ENCODE assay signal across 18 cellular contexts in genomic region chr6:28777147-28777461, GRCh38.
"Had no signal": no experiment of that assay in that cellular context is flagged by ENCODE, and none has a peak within 500 bp of the region (broad histone marks: within the 10 kb centered on the region; RNA-seq: fewer than 3 reads in every experiment).

No MANE protein-coding gene starts in this region.

- H3K9me3 ChIP-seq: left ventricle myocardium inferior had no signal

- H3K4me1 ChIP-seq: left ventricle myocardium inferior had no signal

- H3K27ac Mint-ChIP-seq: activated naive CD8-positive, alpha-beta T cell treated with anti-CD3 and anti-CD28 coated beads, Interleukin-2, amount 10 ng/mL, durations not matched to agents 7 days and 5 days; activated T-helper 1 cell treated with anti-CD3 and anti-CD28 coated beads, Interleukin-12 subunit alpha, Interleukin-12 subunit beta, Interleukin-2, Interleukin-4 antibody, amounts not matched to agents 30 ng/mL and 10 ng/mL and 1 ng/mL, durations not matched to agents 14 hours and 24 hours and 36 hours; brain; T-helper 2 cell treated with Interferon-gamma antibody and Interleukin-4, amounts not matched to agents 5 μg/mL and 100 μg/mL, for 36 hours had no signal

- H3K4me3 ChIP-seq: left ventricle myocardium inferior had no signal

- H3K36me3 ChIP-seq: left ventricle myocardium inferior had no signal

- H3K27ac ChIP-seq: epithelial cell of prostate, left ventricle myocardium inferior had no signal

- H3K9me3 Mint-ChIP-seq: T-helper 2 cell treated with Interferon-gamma antibody and Interleukin-4, amounts not matched to agents 5 μg/mL and 100 μg/mL, for 36 hours had no signal

- DNase-seq: activated naive CD8-positive, alpha-beta T cell treated with anti-CD3 and anti-CD28 coated beads, Interleukin-2, amount 10 ng/mL, durations not matched to agents 7 days and 5 days; central memory CD4-positive, alpha-beta T cell; cortex of kidney; effector memory CD4-positive, alpha-beta T cell; head of caudate nucleus; kidney; left ventricle myocardium inferior; naive thymus-derived CD8-positive, alpha-beta T cell; nucleus accumbens; posterior cingulate gyrus; stimulated activated CD4-positive, alpha-beta T cell treated with anti-CD3 and anti-CD28 coated beads, Interleukin-2, amount 100 ng/mL, for 48 hours; stimulated activated naive CD4-positive, alpha-beta T cell treated with Interleukin-2 at 50 U/mL for 16 hours; trophoblast cell had no signal

- H3K36me3 Mint-ChIP-seq: brain had no signal

- H3K4me3 Mint-ChIP-seq: activated naive CD8-positive, alpha-beta T cell treated with anti-CD3 and anti-CD28 coated beads, Interleukin-2, amount 10 ng/mL, durations not matched to agents 7 days and 5 days; activated T-helper 1 cell treated with anti-CD3 and anti-CD28 coated beads, Interleukin-12 subunit alpha, Interleukin-12 subunit beta, Interleukin-2, Interleukin-4 antibody, amounts not matched to agents 30 ng/mL and 10 ng/mL and 1 ng/mL, durations not matched to agents 14 hours and 24 hours and 36 hours; brain; T-helper 2 cell treated with Interferon-gamma antibody and Interleukin-4, amounts not matched to agents 5 μg/mL and 100 μg/mL, for 36 hours had no signal

- ATAC-seq: activated CD4-positive, CD25-positive, alpha-beta regulatory T cell treated with anti-CD3 and anti-CD28 coated beads, Interleukin-2, amount 50 U/mL, for 24 hours; naive thymus-derived CD8-positive, alpha-beta T cell had no signal
